ENCODE assay signal across 34 cellular contexts in genomic region chr7:130322615-130323014, GRCh38. TPM values are rescaled to one million over a fixed set of nuclear protein-coding genes. Genes with fewer than 3 reads are reported as not detected.
DNase-seq lines count a peak whose midpoint lies in the region; ATAC-seq and TF ChIP-seq lines count a peak whose summit lies in the region.
"Had no signal": no experiment of that assay in that cellular context is flagged by ENCODE, and none has a peak within 500 bp of the region (broad histone marks: within the 10 kb centered on the region; RNA-seq: fewer than 3 reads in every experiment).

No MANE protein-coding gene starts in this region.

- peaks cover 17% of the 10 kb centered on the region for H3K9me3 Mint-ChIP-seq in type B pancreatic cell
- H3K9me3 Mint-ChIP-seq: activated T-helper 2 cell treated with anti-CD3 and anti-CD28 coated beads, Interferon-gamma antibody, Interleukin-2, Interleukin-4, amounts not matched to agents 10 μg/mL and 5 μg/mL and 100 μg/mL, durations not matched to agents 14 hours and 24 hours and 36 hours; memory B cell had no signal

- H3K4me3 ChIP-seq in suprapubic skin, result no peak overlapping the region
- H3K4me3 ChIP-seq: dorsolateral prefrontal cortex, MG63, right atrium auricular region, SJSA1 had no signal

- H3K27me3 Mint-ChIP-seq in type B pancreatic cell, result no peaks in the 10 kb centered on the region

- no peak for TF ChIP-seq POLR2A in suprapubic skin (IDR thresholded peaks at IDR 0.05)

- WGBS in suprapubic skin, result 77% methylated on average over 7 of the region's 7 CpGs

- no peak overlapping the region for H3K4me3 Mint-ChIP-seq in type B pancreatic cell
- H3K4me3 Mint-ChIP-seq: CD14-positive monocyte, memory B cell had no signal

- ATAC-seq in foreskin keratinocyte (peak; percentile 73), HG03196 (IDR thresholded peaks at IDR 0.05; ENCODE audit: unreplicated experiment) (no peak)
- ATAC-seq: left lobe of liver, Panc1 had no signal

- H3K27ac Mint-ChIP-seq in type B pancreatic cell, result peak overlapping the region; percentile 41
- H3K27ac Mint-ChIP-seq: activated T-helper 2 cell treated with anti-CD3 and anti-CD28 coated beads, Interferon-gamma antibody, Interleukin-2, Interleukin-4, amounts not matched to agents 10 μg/mL and 5 μg/mL and 100 μg/mL, durations not matched to agents 14 hours and 24 hours and 36 hours; memory B cell had no signal

- no peak for TF ChIP-seq EP300 in suprapubic skin (IDR thresholded peaks at IDR 0.05)

- no peaks in the 10 kb centered on the region for H3K9me3 ChIP-seq in suprapubic skin
- H3K9me3 ChIP-seq: MG63, right atrium auricular region, SJSA1 had no signal

- peaks cover 12% of the 10 kb centered on the region for H3K4me1 Mint-ChIP-seq in type B pancreatic cell (ENCODE audit: unreplicated experiment)
- H3K4me1 Mint-ChIP-seq: CD14-positive monocyte, memory B cell had no signal

- DNase-seq in NCI-H345 (lab: John Stamatoyannopoulos, UW) (peak; percentile 45), NCI-H345 treated with DMSO at 0.1 percent for 48 hours (lab: John Stamatoyannopoulos, UW; ENCODE audit: unreplicated experiment) (no peak), RWPE1 (ENCODE audit: low spot score) (peak; percentile 3), foreskin keratinocyte (peak in 1 of 2 donors; percentile 40), type B pancreatic cell (ENCODE audit: extremely low spot score, unreplicated experiment) (no peak), suprapubic skin (ENCODE audit: low spot score in 2 of 2) (no peak)
- DNase-seq in effector CD8-positive, alpha-beta T cell (lab: John Stamatoyannopoulos, UW), result no peak
- DNase-seq: activated CD4-positive, alpha-beta T cell treated with anti-CD3 and anti-CD28 coated beads for 48 hours; activated naive CD4-positive, alpha-beta T cell treated with anti-CD3 and anti-CD28 coated beads, Interleukin-2, amount 50 U/mL, for 16 hours; amniotic stem cell; brain microvascular endothelial cell; dorsolateral prefrontal cortex; H7; KBM-7; MG63; NCI-H2081 treated with DMSO at 0.1 percent for 48 hours; small intestine; stimulated activated naive CD4-positive, alpha-beta T cell; T-helper 9 cell; WERI-Rb-1 had no signal

- H3K36me3 Mint-ChIP-seq in type B pancreatic cell, result peaks cover 7% of the 10 kb centered on the region
- H3K36me3 Mint-ChIP-seq: CD14-positive monocyte, memory B cell had no signal

- POLR2A ChIA-PET in RWPE1 (lab: Yijun Ruan, JAX; ENCODE audit: low non-redundant PET), result no interaction called here

- H3K36me3 ChIP-seq in suprapubic skin, result no peaks in the 10 kb centered on the region
- H3K36me3 ChIP-seq: right atrium auricular region, SJSA1, WERI-Rb-1 had no signal

- no peak overlapping the region for H3K27ac ChIP-seq in RWPE1
- H3K27ac ChIP-seq in foreskin keratinocyte, result no peak overlapping the region
- no peak overlapping the region for H3K27ac ChIP-seq in suprapubic skin
- H3K27ac ChIP-seq: brain microvascular endothelial cell, dorsolateral prefrontal cortex, parathyroid adenoma, right atrium auricular region, SJSA1, WERI-Rb-1 had no signal

- CTCF ChIA-PET in RWPE1 (lab: Yijun Ruan, JAX), result no interaction called here

- TF ChIP-seq CTCF in RWPE1 (conservative IDR thresholded peaks at IDR 0.05; ENCODE audit: low read depth) (no peak), foreskin keratinocyte (conservative IDR thresholded peaks at IDR 0.05) (no peak), type B pancreatic cell (conservative IDR thresholded peaks at IDR 0.05) (no peak), suprapubic skin (IDR thresholded peaks at IDR 0.05) (no peak)

- H3K4me1 ChIP-seq in foreskin keratinocyte (no peaks in the 10 kb centered on the region), suprapubic skin (no peaks in the 10 kb centered on the region)
- H3K4me1 ChIP-seq: parathyroid adenoma, right atrium auricular region, SJSA1 had no signal

- no peaks in the 10 kb centered on the region for H3K27me3 ChIP-seq in foreskin keratinocyte
- H3K27me3 ChIP-seq in suprapubic skin, result no peaks in the 10 kb centered on the region
- H3K27me3 ChIP-seq: brain microvascular endothelial cell, dorsolateral prefrontal cortex, MG63, right atrium auricular region, SJSA1 had no signal

RNA-seq across cellular contexts. Expression of gene CPA5, which starts 22.0 kb away (rescaled TPM):
- 0.17 and 0.25 TPM in 2 replicates for total RNA-seq in foreskin keratinocyte
- polyA plus RNA-seq in foreskin keratinocyte, result 0.29 and 0.51 TPM in 2 replicates
- total RNA-seq in type B pancreatic cell (ENCODE audit: low replicate concordance), result 0.68 TPM in 1 of 2 replicates, not detected in the other
- under 1 TPM in 1 of 4 donors, not detected in 3; 0.30 TPM for total RNA-seq in suprapubic skin
- total RNA-seq: chondrocyte, left lobe of liver, NCI-H460, right atrium auricular region, urinary bladder had no signal
- polyA plus RNA-seq: CD14-positive monocyte, neural cell had no signal

RNA-seq across cellular contexts. Expression of gene CPA4, which starts 29.7 kb away (rescaled TPM):
- total RNA-seq in foreskin keratinocyte, result 35.4 and 65.2 TPM in 2 replicates
- 21.5 and 39.6 TPM in 2 replicates for polyA plus RNA-seq in foreskin keratinocyte
- total RNA-seq in type B pancreatic cell (ENCODE audit: low replicate concordance), result 7.4 and 17.4 TPM in 2 replicates
- 100 to 1,000 TPM in 1 of 4 donors, 10 to 100 TPM in 3; 68.7 to 116 (median 83.0) TPM for total RNA-seq in suprapubic skin
- total RNA-seq: activated T-helper 2 cell treated with anti-CD3 and anti-CD28 coated beads, Interferon-gamma antibody, Interleukin-2, Interleukin-4, amounts not matched to agents 10 μg/mL and 5 μg/mL and 100 μg/mL, durations not matched to agents 14 hours and 24 hours and 36 hours; H7; left lobe of liver had no signal
- polyA plus RNA-seq: CD14-positive monocyte, urinary bladder had no signal

RNA-seq across cellular contexts. Expression of gene CPA2, which starts 56.0 kb away (rescaled TPM):
- 0.17 and 0.32 TPM in 2 replicates for total RNA-seq in foreskin keratinocyte
- 0.48 and 0.60 TPM in 2 replicates for polyA plus RNA-seq in foreskin keratinocyte
- total RNA-seq in type B pancreatic cell (ENCODE audit: low replicate concordance), result 16.3 and 19.8 TPM in 2 replicates
- total RNA-seq in suprapubic skin, result not detected
- total RNA-seq: chondrocyte, H7, right atrium auricular region, SJSA1, urinary bladder had no signal
- polyA plus RNA-seq: CD14-positive monocyte had no signal

RNA-seq across cellular contexts. Expression of gene CPA1, which starts 57.7 kb away (rescaled TPM):
- total RNA-seq in foreskin keratinocyte (not detected in 2 replicates), type B pancreatic cell (ENCODE audit: low replicate concordance) (0.41 TPM in 1 of 2 replicates, not detected in the other), suprapubic skin (not detected)
- polyA plus RNA-seq in foreskin keratinocyte, result not detected in 2 replicates
- total RNA-seq: activated T-helper 2 cell treated with anti-CD3 and anti-CD28 coated beads, Interferon-gamma antibody, Interleukin-2, Interleukin-4, amounts not matched to agents 10 μg/mL and 5 μg/mL and 100 μg/mL, durations not matched to agents 14 hours and 24 hours and 36 hours; Daoy; NCI-H460; right atrium auricular region; SJSA1 had no signal
- polyA plus RNA-seq: CD14-positive monocyte, neural cell had no signal

Comparison
In these comparisons a context has a peak if more than half of its experiments do, and no peak if none do; other contexts are left out.
1. DNase-seq: peak in NCI-H345 (single experiment) and RWPE1 (single experiment); none in NCI-H345 treated with DMSO at 0.1 percent for 48 hours (single experiment), type B pancreatic cell (single experiment), effector CD8-positive, alpha-beta T cell (single experiment) and suprapubic skin (0 of 2).
2. RNA of gene CPA2, which starts 56.0 kb away (total RNA-seq): 16.3 to 19.8 TPM in type B pancreatic cell; 0.17 to 0.32 TPM in foreskin keratinocyte and not detected in suprapubic skin; every median in the first group is over 10 times any median in the second.